In genomic region chr19:38656171-38656981, GRCh38 we compare ENCODE assay signal across 1 cellular context.
A peak's percentile ranks its signal among the peaks of the same experiment; 100 is the strongest.
TF ChIP-seq lines count a peak whose summit lies in the region.

No MANE protein-coding gene starts in this region.

TF ChIP-seq in H1, 55 proteins besides CTCF, POLR2A, EP300 and RAD21:
- TF ChIP-seq CEBPB (IDR thresholded peaks at IDR 0.05; ENCODE audit: low read depth, low read length): peak; percentile 40; the same call in 1 of the 2 replicates
- no peak for TF ChIP-seq POU5F1 (IDR thresholded peaks at IDR 0.05; ENCODE audit: low read depth, low read length)
- TF ChIP-seq KDM1A (IDR thresholded peaks at IDR 0.05; ENCODE audit: borderline replicate concordance, low read length): peak; percentile 59; the same call in 1 of the 2 replicates
TF ChIP-seq in H1: peak in this region for 2.
